In genomic region chr11:2955896-2956476, GRCh38 we compare ENCODE assay signal across 17 cellular contexts. TPM values are rescaled to one million over a fixed set of nuclear protein-coding genes. Genes with fewer than 3 reads are reported as not detected.
DNase-seq lines count a peak whose midpoint lies in the region; ATAC-seq and TF ChIP-seq lines count a peak whose summit lies in the region.
"Had no signal": no experiment of that assay in that cellular context is flagged by ENCODE, and none has a peak within 500 bp of the region (broad histone marks: within the 10 kb centered on the region; RNA-seq: fewer than 3 reads in every experiment).

No MANE protein-coding gene starts in this region.

- H3K9me3 Mint-ChIP-seq in activated T-cell treated with anti-CD3 and anti-CD28 coated beads, Interleukin-2, amount 50 U/mL, for 24 hours: no peaks in the 10 kb centered on the region
- no peaks in the 10 kb centered on the region for H3K9me3 Mint-ChIP-seq in activated T-cell treated with anti-CD3 and anti-CD28 coated beads, Interleukin-2, amount 50 U/mL, for 4 hours
- H3K9me3 Mint-ChIP-seq in activated CD8-positive, alpha-beta T cell treated with anti-CD3 and anti-CD28 coated beads, Interleukin-2, amount 10 ng/mL, durations not matched to agents 7 days and 5 days (ENCODE audit: insufficient read depth): no peaks in the 10 kb centered on the region
- H3K9me3 Mint-ChIP-seq: activated naive CD4-positive, alpha-beta T cell treated with anti-CD3 and anti-CD28 coated beads, Interleukin-2, amount 50 U/mL, for 24 hours; naive B cell had no signal

- H3K36me3 ChIP-seq in hepatocyte (replicated peaks; ENCODE audit: insufficient read depth, low read depth): peaks cover 9% of the 10 kb centered on the region

- H3K27me3 Mint-ChIP-seq in activated T-cell treated with anti-CD3 and anti-CD28 coated beads, Interleukin-2, amount 50 U/mL, for 24 hours: no peaks in the 10 kb centered on the region
- H3K27me3 Mint-ChIP-seq in activated T-cell treated with anti-CD3 and anti-CD28 coated beads, Interleukin-2, amount 50 U/mL, for 4 hours (ENCODE audit: low read depth): no peaks in the 10 kb centered on the region
- no peaks in the 10 kb centered on the region for H3K27me3 Mint-ChIP-seq in activated CD8-positive, alpha-beta T cell treated with anti-CD3 and anti-CD28 coated beads, Interleukin-2, amount 10 ng/mL, durations not matched to agents 7 days and 5 days (ENCODE audit: low read depth)
- H3K27me3 Mint-ChIP-seq: activated naive CD4-positive, alpha-beta T cell treated with anti-CD3 and anti-CD28 coated beads, Interleukin-2, amount 50 U/mL, for 24 hours; naive B cell had no signal

- no peaks in the 10 kb centered on the region for H3K4me1 ChIP-seq in hepatocyte (ENCODE audit: insufficient read depth)
- H3K4me1 ChIP-seq: prostate gland, testis had no signal

- H3K79me2 ChIP-seq in hepatocyte: peaks cover 20% of the 10 kb centered on the region

- H3K4me2 ChIP-seq in hepatocyte: no peak overlapping the region

- H3K36me3 Mint-ChIP-seq in activated T-cell treated with anti-CD3 and anti-CD28 coated beads, Interleukin-2, amount 50 U/mL, for 24 hours (ENCODE audit: low read depth): peaks cover 100% of the 10 kb centered on the region
- peaks cover 55% of the 10 kb centered on the region for H3K36me3 Mint-ChIP-seq in activated T-cell treated with anti-CD3 and anti-CD28 coated beads, Interleukin-2, amount 50 U/mL, for 4 hours (ENCODE audit: insufficient read depth)
- peaks cover 86% of the 10 kb centered on the region for H3K36me3 Mint-ChIP-seq in activated CD8-positive, alpha-beta T cell treated with anti-CD3 and anti-CD28 coated beads, Interleukin-2, amount 10 ng/mL, durations not matched to agents 7 days and 5 days (ENCODE audit: low read depth)

- CTCF ChIA-PET in activated CD8-positive, alpha-beta T cell treated with anti-CD3 and anti-CD28 coated beads, Interleukin-2, amount 10 ng/mL, durations not matched to agents 7 days and 5 days (lab: Charles Lee): interaction anchor here (0.7 to 3.6 kb wide), 4 partner anchors 9 to 466 kb away, joined by 3 to 17 read pairs (median 4); no protein-coding TSS in a partner anchor

- no peak overlapping the region for H3K4me3 ChIP-seq in hepatocyte
- H3K4me3 ChIP-seq in retinal pigment epithelial cell (ENCODE audit: low read length): no peak overlapping the region
- H3K4me3 ChIP-seq: esophagus muscularis mucosa, lung, prostate gland, SJSA1, spleen, testis had no signal

- H3K9me3 ChIP-seq in hepatocyte (ENCODE audit: low read depth): no peaks in the 10 kb centered on the region
- H3K9me3 ChIP-seq: esophagus muscularis mucosa, prostate gland, SJSA1, spleen, testis had no signal

- 61% methylated on average over 6 of the region's 6 CpGs for WGBS in hepatocyte (ENCODE audit: low lambda C conversion rate, missing lambda C conversion rate)

- no peak overlapping the region for H2AFZ ChIP-seq in hepatocyte

- H3K27ac Mint-ChIP-seq in activated T-cell treated with anti-CD3 and anti-CD28 coated beads, Interleukin-2, amount 50 U/mL, for 24 hours: peak overlapping the region; percentile 41
- peak overlapping the region; percentile 60 for H3K27ac Mint-ChIP-seq in activated CD8-positive, alpha-beta T cell treated with anti-CD3 and anti-CD28 coated beads, Interleukin-2, amount 10 ng/mL, durations not matched to agents 7 days and 5 days
- H3K27ac Mint-ChIP-seq: activated naive CD4-positive, alpha-beta T cell treated with anti-CD3 and anti-CD28 coated beads, Interleukin-2, amount 50 U/mL, for 24 hours had no signal

- DNase-seq in activated T-cell treated with anti-CD3 and anti-CD28 coated beads, Interleukin-2, amount 50 U/mL, for 24 hours: no peak
- DNase-seq in activated T-cell treated with anti-CD3 and anti-CD28 coated beads, Interleukin-2, amount 50 U/mL, for 4 hours: no peak
- no peak for DNase-seq in activated CD8-positive, alpha-beta T cell treated with anti-CD3 and anti-CD28 coated beads, Interleukin-2, amount 10 ng/mL, durations not matched to agents 7 days and 5 days
- DNase-seq in hepatocyte (ENCODE audit: low spot score) (no peak), retinal pigment epithelial cell (ENCODE audit: low read depth) (no peak), NCI-H82 (lab: John Stamatoyannopoulos, UW) (no peak), NCI-H226 (no peak), islet precursor cell (no peak)
- DNase-seq: naive B cell, spleen, testis had no signal

- no peaks in the 10 kb centered on the region for H3K9me2 ChIP-seq in hepatocyte (replicated peaks; ENCODE audit: insufficient read depth)

- H4K20me1 ChIP-seq in hepatocyte (ENCODE audit: insufficient read depth, poor library complexity, severe bottlenecking): peaks cover 16% of the 10 kb centered on the region

- TF ChIP-seq CTCF in hepatocyte (IDR thresholded peaks at IDR 0.05; ENCODE audit: poor library complexity): peak; percentile 16
- TF ChIP-seq CTCF in retinal pigment epithelial cell (conservative IDR thresholded peaks at IDR 0.05; ENCODE audit: low read depth, low read length): peak; percentile 61

- H3K4me3 Mint-ChIP-seq in activated T-cell treated with anti-CD3 and anti-CD28 coated beads, Interleukin-2, amount 50 U/mL, for 24 hours: no peak overlapping the region
- no peak overlapping the region for H3K4me3 Mint-ChIP-seq in activated T-cell treated with anti-CD3 and anti-CD28 coated beads, Interleukin-2, amount 50 U/mL, for 4 hours
- no peak overlapping the region for H3K4me3 Mint-ChIP-seq in activated CD8-positive, alpha-beta T cell treated with anti-CD3 and anti-CD28 coated beads, Interleukin-2, amount 10 ng/mL, durations not matched to agents 7 days and 5 days
- H3K4me3 Mint-ChIP-seq: activated naive CD4-positive, alpha-beta T cell treated with anti-CD3 and anti-CD28 coated beads, Interleukin-2, amount 50 U/mL, for 24 hours; naive B cell had no signal

- peaks cover 37% of the 10 kb centered on the region for H3K4me1 Mint-ChIP-seq in activated T-cell treated with anti-CD3 and anti-CD28 coated beads, Interleukin-2, amount 50 U/mL, for 24 hours (ENCODE audit: low read depth)
- peaks cover 18% of the 10 kb centered on the region for H3K4me1 Mint-ChIP-seq in activated T-cell treated with anti-CD3 and anti-CD28 coated beads, Interleukin-2, amount 50 U/mL, for 4 hours (ENCODE audit: low read depth)
- H3K4me1 Mint-ChIP-seq in activated CD8-positive, alpha-beta T cell treated with anti-CD3 and anti-CD28 coated beads, Interleukin-2, amount 10 ng/mL, durations not matched to agents 7 days and 5 days (ENCODE audit: low read depth): peaks cover 49% of the 10 kb centered on the region

- no peak for ATAC-seq in activated T-cell treated with anti-CD3 and anti-CD28 coated beads, Interleukin-2, amount 50 U/mL, for 4 hours
- no peak for ATAC-seq in activated CD8-positive, alpha-beta T cell treated with anti-CD3 and anti-CD28 coated beads, Interleukin-2, amount 10 ng/mL, durations not matched to agents 7 days and 5 days

- no peaks in the 10 kb centered on the region for H3K27me3 ChIP-seq in hepatocyte
- H3K27me3 ChIP-seq: esophagus muscularis mucosa, SJSA1, spleen, testis had no signal

- H3K27ac ChIP-seq in hepatocyte: no peak overlapping the region
- H3K27ac ChIP-seq: C4-2B, esophagus muscularis mucosa, prostate gland, SJSA1, spleen, testis had no signal

- POLR2A ChIA-PET in activated CD8-positive, alpha-beta T cell treated with anti-CD3 and anti-CD28 coated beads, Interleukin-2, amount 10 ng/mL, durations not matched to agents 7 days and 5 days (lab: Charles Lee): interaction anchor here (0.7 to 1.1 kb wide), 2 partner anchors 12 to 16 kb away, joined by 3 to 5 read pairs; no protein-coding TSS in a partner anchor

RNA-seq across cellular contexts. Expression of gene PHLDA2, which starts 26.8 kb away (rescaled TPM):
- total RNA-seq in activated T-cell treated with anti-CD3 and anti-CD28 coated beads, Interleukin-2, amount 50 U/mL, for 4 hours: 10 to 100 TPM in 1 of 3 donors, 1 to 10 TPM in 2; 6.9 to 11.0 (median 8.6) TPM
- 1 to 10 TPM; 1.3 to 2.6 TPM for total RNA-seq in activated CD8-positive, alpha-beta T cell treated with anti-CD3 and anti-CD28 coated beads, Interleukin-2, amount 10 ng/mL, durations not matched to agents 7 days and 5 days
- total RNA-seq in hepatocyte: 7.1 and 8.5 TPM in 2 replicates
- polyA plus RNA-seq in hepatocyte: 62.4 and 67.4 TPM in 2 replicates

RNA-seq across cellular contexts. Expression of gene NAP1L4, which starts 36.1 kb away (rescaled TPM):
- total RNA-seq in activated T-cell treated with anti-CD3 and anti-CD28 coated beads, Interleukin-2, amount 50 U/mL, for 4 hours: 100 to 1,000 TPM; 194 to 201 (median 199) TPM
- total RNA-seq in activated CD8-positive, alpha-beta T cell treated with anti-CD3 and anti-CD28 coated beads, Interleukin-2, amount 10 ng/mL, durations not matched to agents 7 days and 5 days: 100 to 1,000 TPM; 287 to 300 TPM
- total RNA-seq in hepatocyte: 75.7 and 79.0 TPM in 2 replicates
- 101 and 118 TPM in 2 replicates for polyA plus RNA-seq in hepatocyte
